Comparison of ENCODE assay signal across 19 cellular contexts in genomic region chr21:45297329-45297728, GRCh38. TPM values are rescaled to one million over a fixed set of nuclear protein-coding genes. Genes with fewer than 3 reads are reported as not detected.
DNase-seq lines count a peak whose midpoint lies in the region; ATAC-seq and TF ChIP-seq lines count a peak whose summit lies in the region.
"Had no signal": no experiment of that assay in that cellular context is flagged by ENCODE, and none has a peak within 500 bp of the region (broad histone marks: within the 10 kb centered on the region; RNA-seq: fewer than 3 reads in every experiment).

No MANE protein-coding gene starts in this region.

- no peaks in the 10 kb centered on the region for H3K27me3 ChIP-seq in mesenchymal stem cell (ENCODE audit: control insufficient read depth in 1 of 2, insufficient read depth in 1 of 2, low read length in 2 of 2)
- no peaks in the 10 kb centered on the region for H3K27me3 ChIP-seq in smooth muscle cell (ENCODE audit: low read depth)
- H3K27me3 ChIP-seq: SJCRH30 had no signal

- H2BK15ac ChIP-seq in mesenchymal stem cell (ENCODE audit: low read depth, poor library complexity, severe bottlenecking), result no peak overlapping the region

- H3K4ac ChIP-seq in mesenchymal stem cell (ENCODE audit: low read depth in 1 of 2, low read length in 2 of 2), result peak overlapping the region in 1 of 2 experiments; percentile 55

- H4K8ac ChIP-seq in mesenchymal stem cell (ENCODE audit: low read length), result no peak overlapping the region

- no peaks in the 10 kb centered on the region for H4K20me1 ChIP-seq in smooth muscle cell (ENCODE audit: low read depth)

- no TSS peak for BruUV-seq in Calu3 (replicated peaks; lab: Mats Ljungman, UMichigan)

- H3K23ac ChIP-seq in mesenchymal stem cell (ENCODE audit: low read length in 2 of 2), result no peak overlapping the region

- peak overlapping the region; percentile 38 for H2AK5ac ChIP-seq in mesenchymal stem cell (ENCODE audit: low read length, severe bottlenecking)

- H3K9me3 ChIP-seq in T-helper 17 cell (ENCODE audit: control insufficient read depth, low read length, poor library complexity, severe bottlenecking) (no peaks in the 10 kb centered on the region), mesenchymal stem cell (ENCODE audit: control insufficient read depth, low read length) (peaks cover 6% of the 10 kb centered on the region), smooth muscle cell (replicated peaks; ENCODE audit: low read depth) (no peaks in the 10 kb centered on the region)

- WGBS in mesenchymal stem cell, result 97% methylated on average over 6 of the region's 9 CpGs
- 94% methylated on average over 9 of the region's 9 CpGs for WGBS in smooth muscle cell (ENCODE audit: low lambda C conversion rate)

- no peaks in the 10 kb centered on the region for H3K36me3 Mint-ChIP-seq in activated T-cell treated with anti-CD3 and anti-CD28 coated beads, Interleukin-2, amount 50 U/mL, for 24 hours (ENCODE audit: low read depth)
- H3K36me3 Mint-ChIP-seq in T-helper 17 cell (ENCODE audit: low read depth) (no peaks in the 10 kb centered on the region), Calu3 (ENCODE audit: insufficient read depth, unreplicated experiment) (peaks cover 8% of the 10 kb centered on the region)
- H3K36me3 Mint-ChIP-seq in activated T-helper 1 cell treated with anti-CD3 and anti-CD28 coated beads, Interleukin-12 subunit alpha, Interleukin-12 subunit beta, Interleukin-2, Interleukin-4 antibody, amounts not matched to agents 30 ng/mL and 10 ng/mL and 1 ng/mL, durations not matched to agents 14 hours and 24 hours and 36 hours (ENCODE audit: low read depth), result no peaks in the 10 kb centered on the region

- H3K27ac ChIP-seq in mesenchymal stem cell (ENCODE audit: low read length, poor library complexity, severe bottlenecking) (no peak overlapping the region), smooth muscle cell (ENCODE audit: low read depth) (peak overlapping the region; percentile 98)
- H3K27ac ChIP-seq: KMS-11, SJCRH30 had no signal

- H3K27ac Mint-ChIP-seq in activated T-cell treated with anti-CD3 and anti-CD28 coated beads, Interleukin-2, amount 50 U/mL, for 24 hours, result no peak overlapping the region
- peak overlapping the region; percentile 27 for H3K27ac Mint-ChIP-seq in T-helper 17 cell
- H3K27ac Mint-ChIP-seq in Calu3 (ENCODE audit: unreplicated experiment), result no peak overlapping the region
- no peak overlapping the region for H3K27ac Mint-ChIP-seq in activated T-helper 1 cell treated with anti-CD3 and anti-CD28 coated beads, Interleukin-12 subunit alpha, Interleukin-12 subunit beta, Interleukin-2, Interleukin-4 antibody, amounts not matched to agents 30 ng/mL and 10 ng/mL and 1 ng/mL, durations not matched to agents 14 hours and 24 hours and 36 hours
- H3K27ac Mint-ChIP-seq: CD4-positive, alpha-beta T cell had no signal

- peak overlapping the region; percentile 41 for H4K91ac ChIP-seq in mesenchymal stem cell (ENCODE audit: low read length)

- no peak for TF ChIP-seq CTCF in smooth muscle cell (IDR thresholded peaks at IDR 0.05; ENCODE audit: borderline replicate concordance, insufficient read depth, poor library complexity, severe bottlenecking)
- no peak for TF ChIP-seq CTCF in Calu3 (IDR thresholded peaks at IDR 0.05; ENCODE audit: unreplicated experiment)

- peaks cover 31% of the 10 kb centered on the region for H3F3A ChIP-seq in smooth muscle cell (ENCODE audit: low read depth)

- H2BK5ac ChIP-seq in mesenchymal stem cell (ENCODE audit: low read depth, low read length, poor library complexity, severe bottlenecking), result no peak overlapping the region

- H3K18ac ChIP-seq in mesenchymal stem cell (ENCODE audit: low read depth in 1 of 2, low read length in 2 of 2), result peak overlapping the region; percentile 27 to 39

- peak overlapping the region; percentile 59 to 67 for H2BK12ac ChIP-seq in mesenchymal stem cell (ENCODE audit: low read length in 2 of 2)

- H3K4me1 ChIP-seq in mesenchymal stem cell (ENCODE audit: control insufficient read depth, insufficient read depth, low read depth, low read length), result peaks cover 50% of the 10 kb centered on the region
- H3K4me1 ChIP-seq in smooth muscle cell (ENCODE audit: low read depth), result peaks cover 35% of the 10 kb centered on the region

- H3K4me1 Mint-ChIP-seq in activated T-cell treated with anti-CD3 and anti-CD28 coated beads, Interleukin-2, amount 50 U/mL, for 24 hours (ENCODE audit: low read depth), result peaks cover 26% of the 10 kb centered on the region
- H3K4me1 Mint-ChIP-seq in T-helper 17 cell (peaks cover 15% of the 10 kb centered on the region), Calu3 (ENCODE audit: low read depth, unreplicated experiment) (no peaks in the 10 kb centered on the region)
- no peaks in the 10 kb centered on the region for H3K4me1 Mint-ChIP-seq in activated T-helper 1 cell treated with anti-CD3 and anti-CD28 coated beads, Interleukin-12 subunit alpha, Interleukin-12 subunit beta, Interleukin-2, Interleukin-4 antibody, amounts not matched to agents 30 ng/mL and 10 ng/mL and 1 ng/mL, durations not matched to agents 14 hours and 24 hours and 36 hours (ENCODE audit: low read depth)

- ATAC-seq in T-helper 17 cell, result no peak

- H3K4me3 Mint-ChIP-seq in activated T-cell treated with anti-CD3 and anti-CD28 coated beads, Interleukin-2, amount 50 U/mL, for 24 hours, result no peak overlapping the region
- H3K4me3 Mint-ChIP-seq in T-helper 17 cell (no peak overlapping the region), Calu3 (ENCODE audit: low read depth, unreplicated experiment) (no peak overlapping the region)
- no peak overlapping the region for H3K4me3 Mint-ChIP-seq in activated T-helper 1 cell treated with anti-CD3 and anti-CD28 coated beads, Interleukin-12 subunit alpha, Interleukin-12 subunit beta, Interleukin-2, Interleukin-4 antibody, amounts not matched to agents 30 ng/mL and 10 ng/mL and 1 ng/mL, durations not matched to agents 14 hours and 24 hours and 36 hours
- H3K4me3 Mint-ChIP-seq: CD4-positive, alpha-beta T cell had no signal

- peaks cover 0 to 6% of the 10 kb centered on the region in 2 experiments for H3K36me3 ChIP-seq in mesenchymal stem cell (ENCODE audit: control insufficient read depth in 1 of 2, insufficient read depth in 2 of 2, low read depth in 1 of 2, low read length in 2 of 2)
- H3K36me3 ChIP-seq in smooth muscle cell (ENCODE audit: low read depth), result no peaks in the 10 kb centered on the region

- intact Hi-C loops in Calu3 (cut with micrococcal nuclease; ENCODE audit: unreplicated experiment), result no loop called here
- intact Hi-C loops in activated T-helper 1 cell treated with anti-CD3 and anti-CD28 coated beads, Interleukin-12 subunit alpha, Interleukin-12 subunit beta, Interleukin-2, Interleukin-4 antibody, amounts not matched to agents 30 ng/mL and 10 ng/mL and 1 ng/mL, durations not matched to agents 14 hours and 24 hours and 36 hours (cut with micrococcal nuclease), result no loop called here

- peak; percentile 3 for DNase-seq in activated T-cell treated with anti-CD3 and anti-CD28 coated beads, Interleukin-2, amount 50 U/mL, for 24 hours
- no peak for DNase-seq in activated T-cell treated with anti-CD3 and anti-CD28 coated beads, Interleukin-2, amount 50 U/mL, for 1 hour
- no peak for DNase-seq in T-helper 17 cell
- no peak for DNase-seq in mesenchymal stem cell
- DNase-seq in smooth muscle cell (lab: John Stamatoyannopoulos, UW; ENCODE audit: unreplicated experiment), result no peak
- DNase-seq in Calu3, result no peak
- no peak for DNase-seq in activated T-helper 1 cell treated with anti-CD3 and anti-CD28 coated beads, Interleukin-12 subunit alpha, Interleukin-12 subunit beta, Interleukin-2, Interleukin-4 antibody, amounts not matched to agents 30 ng/mL and 10 ng/mL and 1 ng/mL, durations not matched to agents 14 hours and 24 hours and 36 hours (ENCODE audit: low spot score)
- no peak for DNase-seq in AG20443 (ENCODE audit: low spot score)
- DNase-seq: CD4-positive, alpha-beta T cell; DMS53; MV-4-11; NCI-H1694 treated with DMSO at 0.1 percent for 48 hours; NCI-H2227 treated with DMSO at 0.1 percent for 48 hours; NCI-H510A treated with DMSO at 0.1 percent for 48 hours; NCI-H82; OCI-M1; RPMI8226; SJCRH30 had no signal

- no peak overlapping the region for H3K14ac ChIP-seq in mesenchymal stem cell (ENCODE audit: low read length in 2 of 2)

- peak overlapping the region; percentile 67 for H2BK120ac ChIP-seq in mesenchymal stem cell (ENCODE audit: low read depth, low read length)

- H3K9me3 Mint-ChIP-seq in activated T-cell treated with anti-CD3 and anti-CD28 coated beads, Interleukin-2, amount 50 U/mL, for 24 hours, result no peaks in the 10 kb centered on the region
- no peaks in the 10 kb centered on the region for H3K9me3 Mint-ChIP-seq in Calu3 (ENCODE audit: low read depth, unreplicated experiment)
- no peaks in the 10 kb centered on the region for H3K9me3 Mint-ChIP-seq in activated T-helper 1 cell treated with anti-CD3 and anti-CD28 coated beads, Interleukin-12 subunit alpha, Interleukin-12 subunit beta, Interleukin-2, Interleukin-4 antibody, amounts not matched to agents 30 ng/mL and 10 ng/mL and 1 ng/mL, durations not matched to agents 14 hours and 24 hours and 36 hours
- H3K9me3 Mint-ChIP-seq: CD4-positive, alpha-beta T cell had no signal

- peaks cover 20% of the 10 kb centered on the region for H3K79me2 ChIP-seq in smooth muscle cell (ENCODE audit: low read depth)

- no peak overlapping the region for H3K4me3 ChIP-seq in mesenchymal stem cell (ENCODE audit: insufficient read depth in 1 of 2, low read depth in 1 of 2, low read length in 2 of 2)
- H3K4me3 ChIP-seq in smooth muscle cell, result no peak overlapping the region
- H3K4me3 ChIP-seq: SJCRH30 had no signal

- peaks cover 20% of the 10 kb centered on the region for H3K79me1 ChIP-seq in mesenchymal stem cell (replicated peaks; ENCODE audit: low read length, poor library complexity, severe bottlenecking)

- H3K27me3 Mint-ChIP-seq in activated T-cell treated with anti-CD3 and anti-CD28 coated beads, Interleukin-2, amount 50 U/mL, for 24 hours, result no peaks in the 10 kb centered on the region
- no peaks in the 10 kb centered on the region for H3K27me3 Mint-ChIP-seq in T-helper 17 cell
- H3K27me3 Mint-ChIP-seq in Calu3 (ENCODE audit: unreplicated experiment), result no peaks in the 10 kb centered on the region
- H3K27me3 Mint-ChIP-seq in activated T-helper 1 cell treated with anti-CD3 and anti-CD28 coated beads, Interleukin-12 subunit alpha, Interleukin-12 subunit beta, Interleukin-2, Interleukin-4 antibody, amounts not matched to agents 30 ng/mL and 10 ng/mL and 1 ng/mL, durations not matched to agents 14 hours and 24 hours and 36 hours (ENCODE audit: insufficient read depth), result peaks cover 2% of the 10 kb centered on the region
- H3K27me3 Mint-ChIP-seq: CD4-positive, alpha-beta T cell had no signal

- H3K9ac ChIP-seq in mesenchymal stem cell (ENCODE audit: low read length), result no peak overlapping the region
- no peak overlapping the region for H3K9ac ChIP-seq in smooth muscle cell (ENCODE audit: low read depth)
- H3K9ac ChIP-seq: KMS-11 had no signal

- H2AFZ ChIP-seq in mesenchymal stem cell (ENCODE audit: low read depth, low read length) (no peak overlapping the region), smooth muscle cell (ENCODE audit: low read depth) (no peak overlapping the region)

- CTCF ChIA-PET in Calu3 (lab: Charles Lee), result no interaction called here

- H3K4me2 ChIP-seq in mesenchymal stem cell (ENCODE audit: low read length, poor library complexity, severe bottlenecking) (no peak overlapping the region), smooth muscle cell (peak overlapping the region; percentile 73)
- H3K4me2 ChIP-seq: KMS-11 had no signal

RNA-seq across cellular contexts. Expression of gene POFUT2, which starts 9.6 kb away (rescaled TPM):
- total RNA-seq in T-helper 17 cell (10 to 100 TPM; 48.5 to 66.4 TPM), smooth muscle cell (32.1 and 58.3 TPM in 2 replicates), Calu3 (2022) (31.4 and 32.9 TPM in 2 replicates)
- 75.1 TPM for polyA plus RNA-seq in mesenchymal stem cell (2013, experiment 1 of 2)
- 76.3 TPM for polyA plus RNA-seq in mesenchymal stem cell (2013, experiment 2 of 2)
- polyA plus RNA-seq in smooth muscle cell, result 69.6 and 70.0 TPM in 2 replicates
- 14.3 and 17.6 TPM in 2 replicates for total RNA-seq in activated T-helper 1 cell treated with anti-CD3 and anti-CD28 coated beads, Interleukin-12 subunit alpha, Interleukin-12 subunit beta, Interleukin-2, Interleukin-4 antibody, amounts not matched to agents 30 ng/mL and 10 ng/mL and 1 ng/mL, durations not matched to agents 14 hours and 24 hours and 36 hours
